In the genomic region with DNA sequence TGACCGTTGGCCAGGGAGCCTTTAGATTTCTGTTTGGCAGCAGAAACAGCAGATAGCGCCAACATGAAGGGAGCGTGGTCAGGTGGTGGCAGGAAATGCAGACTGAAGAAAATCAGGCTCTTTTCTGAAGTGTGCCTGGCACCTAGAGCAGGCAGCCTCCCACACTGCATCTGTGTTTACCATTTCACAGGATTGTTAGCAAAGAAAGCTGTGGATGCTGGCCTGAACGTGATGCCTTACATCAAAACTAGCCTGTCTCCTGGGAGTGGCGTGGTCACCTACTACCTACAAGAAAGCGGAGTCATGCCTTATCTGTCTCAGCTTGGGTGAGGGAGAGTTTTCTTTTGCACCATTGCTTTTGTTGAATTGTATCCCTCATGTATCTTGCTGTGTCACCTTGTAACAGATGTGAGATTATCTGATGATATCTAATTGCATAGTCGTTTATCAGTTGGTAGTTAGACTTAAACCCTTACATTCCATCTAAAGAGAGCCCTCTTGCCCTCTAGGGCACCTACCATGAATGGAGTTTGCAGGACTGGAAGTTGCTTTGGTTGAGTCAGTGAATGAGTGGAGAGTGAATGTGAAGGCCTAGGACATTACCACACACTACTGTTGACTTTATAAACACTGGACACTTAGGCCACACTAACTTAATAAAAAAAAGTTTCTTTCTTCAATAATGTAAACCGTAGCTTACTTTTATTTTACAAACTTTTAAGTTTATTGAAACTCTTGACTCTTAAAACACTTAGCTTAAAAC, we compare ENCODE assay signal across 10 cellular contexts. TPM values are rescaled to one million over a fixed set of nuclear protein-coding genes. Genes with fewer than 3 reads are reported as not detected.
DNase-seq lines count a peak whose midpoint lies in the region; ATAC-seq, FAIRE-seq and TF ChIP-seq lines count a peak whose summit lies in the region.
"Had no signal": no experiment of that assay in that cellular context is flagged by ENCODE, and none has a peak within 500 bp of the region (broad histone marks: within the 10 kb centered on the region; RNA-seq: fewer than 3 reads in every experiment).

No MANE protein-coding gene starts in this region.

- H3K27me3 Mint-ChIP-seq in activated naive CD8-positive, alpha-beta T cell = no peaks in the 10 kb centered on the region
- H3K27me3 Mint-ChIP-seq in activated naive CD8-positive, alpha-beta T cell treated with anti-CD3 and anti-CD28 coated beads for 36 hours = no peaks in the 10 kb centered on the region
- H3K27me3 Mint-ChIP-seq in astrocyte (ENCODE audit: low read depth, unreplicated experiment) = no peaks in the 10 kb centered on the region

- FAIRE-seq in astrocyte (lab: Jason Lieb, UNC) = no peak

- H3K9me3 Mint-ChIP-seq in activated naive CD8-positive, alpha-beta T cell (ENCODE audit: low read depth) = no peaks in the 10 kb centered on the region
- H3K9me3 Mint-ChIP-seq in activated naive CD8-positive, alpha-beta T cell treated with anti-CD3 and anti-CD28 coated beads for 36 hours = no peaks in the 10 kb centered on the region
- no peaks in the 10 kb centered on the region for H3K9me3 Mint-ChIP-seq in astrocyte (ENCODE audit: unreplicated experiment)
- H3K9me3 Mint-ChIP-seq: T-helper 1 cell treated with Interleukin-12 subunit alpha and Interleukin-12 subunit beta and Interleukin-4 antibody, amounts not matched to agents 30 μg/mL and 1 μg/mL, for 36 hours had no signal

- intact Hi-C loops in left colon (cut with DNase I, micrococcal nuclease) (no loop called here), testis (cut with DNase I; ENCODE audit: low total_unique reads) (no loop called here)

- H3K27me3 ChIP-seq in astrocyte (ENCODE audit: insufficient read depth, low read length) = no peaks in the 10 kb centered on the region
- no peaks in the 10 kb centered on the region for H3K27me3 ChIP-seq in testis

- peaks cover 11% of the 10 kb centered on the region for H3K36me3 Mint-ChIP-seq in activated naive CD8-positive, alpha-beta T cell
- H3K36me3 Mint-ChIP-seq in activated naive CD8-positive, alpha-beta T cell treated with anti-CD3 and anti-CD28 coated beads for 36 hours = peaks cover 6% of the 10 kb centered on the region
- H3K36me3 Mint-ChIP-seq in astrocyte (ENCODE audit: low read depth, unreplicated experiment) = peaks cover 1% of the 10 kb centered on the region

- DNase-seq in activated naive CD8-positive, alpha-beta T cell treated with anti-CD3 and anti-CD28 coated beads for 36 hours = no peak
- DNase-seq in astrocyte (ENCODE audit: low read depth) = peak; percentile 29
- peak; percentile 21 to 30 for DNase-seq in left colon
- DNase-seq in testis = peak; percentile 33
- no peak for DNase-seq in T1000 (lab: John Stamatoyannopoulos, UW)
- no peak for DNase-seq in DMS 273 (lab: John Stamatoyannopoulos, UW; ENCODE audit: unreplicated experiment)
- no peak for DNase-seq in activated CD8-positive, alpha-beta memory T cell treated with anti-CD3 and anti-CD28 coated beads for 24 hours
- DNase-seq: NCI-H345 had no signal

- TF ChIP-seq CTCF in astrocyte (IDR thresholded peaks at IDR 0.05; ENCODE audit: insufficient read depth, low read depth, low read length) (no peak), testis (IDR thresholded peaks at IDR 0.05) (no peak)

- H3K9ac ChIP-seq in astrocyte (ENCODE audit: low read length) = no peak overlapping the region

- no peak overlapping the region for H3K4me3 Mint-ChIP-seq in activated naive CD8-positive, alpha-beta T cell
- no peak overlapping the region for H3K4me3 Mint-ChIP-seq in activated naive CD8-positive, alpha-beta T cell treated with anti-CD3 and anti-CD28 coated beads for 36 hours
- H3K4me3 Mint-ChIP-seq in astrocyte (ENCODE audit: unreplicated experiment) = no peak overlapping the region
- H3K4me3 Mint-ChIP-seq: T-helper 1 cell treated with Interleukin-12 subunit alpha and Interleukin-12 subunit beta and Interleukin-4 antibody, amounts not matched to agents 30 μg/mL and 1 μg/mL, for 36 hours had no signal

- H3K4me1 ChIP-seq in astrocyte (ENCODE audit: insufficient read depth, low read length) = peaks cover 50% of the 10 kb centered on the region
- peaks cover 31% of the 10 kb centered on the region for H3K4me1 ChIP-seq in testis

- no peaks in the 10 kb centered on the region for H3K4me1 Mint-ChIP-seq in activated naive CD8-positive, alpha-beta T cell (ENCODE audit: low read depth)
- peaks cover 2% of the 10 kb centered on the region for H3K4me1 Mint-ChIP-seq in activated naive CD8-positive, alpha-beta T cell treated with anti-CD3 and anti-CD28 coated beads for 36 hours
- peaks cover 62% of the 10 kb centered on the region for H3K4me1 Mint-ChIP-seq in astrocyte (ENCODE audit: low read depth, unreplicated experiment)

- H4K20me1 ChIP-seq in astrocyte (ENCODE audit: insufficient read depth, low read length) = no peaks in the 10 kb centered on the region

- H3K4me3 ChIP-seq in astrocyte (ENCODE audit: insufficient read depth, low read depth, low read length) = no peak overlapping the region
- H3K4me3 ChIP-seq in testis = no peak overlapping the region

- 48 to 59% methylated on average over 8 of the region's 8 CpGs for WGBS in testis, 2 donors

- H3K9me3 ChIP-seq in astrocyte (ENCODE audit: insufficient read depth, low read depth, low read length) (no peaks in the 10 kb centered on the region), testis (no peaks in the 10 kb centered on the region)

- H3K27ac Mint-ChIP-seq in activated naive CD8-positive, alpha-beta T cell = peak overlapping the region; percentile 13
- H3K27ac Mint-ChIP-seq in activated naive CD8-positive, alpha-beta T cell treated with anti-CD3 and anti-CD28 coated beads for 36 hours = no peak overlapping the region
- peak overlapping the region; percentile 92 for H3K27ac Mint-ChIP-seq in astrocyte (ENCODE audit: unreplicated experiment)
- H3K27ac Mint-ChIP-seq: T-helper 1 cell treated with Interleukin-12 subunit alpha and Interleukin-12 subunit beta and Interleukin-4 antibody, amounts not matched to agents 30 μg/mL and 1 μg/mL, for 36 hours had no signal

- H2AFZ ChIP-seq in astrocyte (ENCODE audit: low read depth, low read length) = no peak overlapping the region

- no peak overlapping the region for H3K4me2 ChIP-seq in astrocyte (ENCODE audit: low read length)

- no peaks in the 10 kb centered on the region for H3K79me2 ChIP-seq in astrocyte (ENCODE audit: insufficient read depth, low read length)

- no peak for TF ChIP-seq POLR2A in testis (IDR thresholded peaks at IDR 0.05)

- peak; percentile 88 for ATAC-seq in left colon

- H3K36me3 ChIP-seq in astrocyte (ENCODE audit: insufficient read depth, low read length) = peaks cover 20% of the 10 kb centered on the region
- H3K36me3 ChIP-seq in testis (ENCODE audit: low read depth, missing control alignments) = no peaks in the 10 kb centered on the region

- H3K27ac ChIP-seq in astrocyte (ENCODE audit: low read depth, low read length) = no peak overlapping the region
- peak overlapping the region; percentile 26 to 43 for H3K27ac ChIP-seq in testis

RNA-seq across cellular contexts. Expression of a gene that starts 42.8 kb away (rescaled TPM):
- 10 to 100 TPM; 16.3 to 16.7 TPM for total RNA-seq in activated naive CD8-positive, alpha-beta T cell treated with anti-CD3 and anti-CD28 coated beads for 36 hours
- total RNA-seq in astrocyte = 17.7 and 19.4 TPM in 2 replicates
- total RNA-seq in left colon = 10 to 100 TPM; 35.5 to 41.8 TPM
- 10 to 100 TPM; 52.0 to 67.6 TPM for total RNA-seq in testis
- 44.4 TPM for polyA plus RNA-seq in testis (ENCODE audit: insufficient read depth, low read depth, low replicate concordance)

Comparison
In these comparisons a context has a peak if more than half of its experiments do, and no peak if none do; other contexts are left out.
1. DNase-seq: peak in astrocyte (single experiment), left colon (2 of 2) and testis (single experiment); none in activated naive CD8-positive, alpha-beta T cell treated with anti-CD3 and anti-CD28 coated beads for 36 hours (single experiment), T1000 (single experiment), DMS 273 (single experiment) and activated CD8-positive, alpha-beta memory T cell treated with anti-CD3 and anti-CD28 coated beads for 24 hours (single experiment).